30 cellular contexts compared by ENCODE assay signal in genomic region chr2:225468131-225468530, GRCh38.
DNase-seq lines count a peak whose midpoint lies in the region; ATAC-seq and TF ChIP-seq lines count a peak whose summit lies in the region.
"Had no signal": no experiment of that assay in that cellular context is flagged by ENCODE, and none has a peak within 500 bp of the region (broad histone marks: within the 10 kb centered on the region; RNA-seq: fewer than 3 reads in every experiment).

No MANE protein-coding gene starts in this region.

- no peak overlapping the region for H3K27ac Mint-ChIP-seq in endodermal cell
- H3K27ac Mint-ChIP-seq: activated CD4-positive, alpha-beta T cell treated with anti-CD3 and anti-CD28 coated beads, Interleukin-2, amount 10 ng/mL, durations not matched to agents 24 days and 14 days; activated naive CD4-positive, alpha-beta T cell treated with anti-CD3 and anti-CD28 coated beads for 36 hours; activated T-cell treated with anti-CD3 and anti-CD28 coated beads, Interleukin-2, amount 50 U/mL, for 24 hours; memory B cell had no signal

- H3K4me3 Mint-ChIP-seq in endodermal cell: no peak overlapping the region
- H3K4me3 Mint-ChIP-seq: activated CD4-positive, alpha-beta T cell treated with anti-CD3 and anti-CD28 coated beads, Interleukin-2, amount 10 ng/mL, durations not matched to agents 24 days and 14 days; activated naive CD4-positive, alpha-beta T cell treated with anti-CD3 and anti-CD28 coated beads for 36 hours; activated T-cell treated with anti-CD3 and anti-CD28 coated beads, Interleukin-2, amount 50 U/mL, for 24 hours; IgD-negative memory B cell; memory B cell; stimulated activated naive CD8-positive, alpha-beta T cell treated with anti-CD3 and anti-CD28 coated beads, Interleukin-15, amount 100 ng/mL, for 72 hours had no signal

- ATAC-seq in HG02852 (IDR thresholded peaks at IDR 0.05; ENCODE audit: unreplicated experiment): no peak
- ATAC-seq: heart left ventricle; left colon; stimulated activated naive CD8-positive, alpha-beta T cell treated with anti-CD3 and anti-CD28 coated beads, Interleukin-15, amount 100 ng/mL, for 72 hours had no signal

- H3K4me1 Mint-ChIP-seq in endodermal cell: peaks cover 17% of the 10 kb centered on the region

- no peak overlapping the region for H2AK5ac ChIP-seq in trophoblast cell (ENCODE audit: low read length)

- no peak overlapping the region for H2BK5ac ChIP-seq in trophoblast cell (ENCODE audit: low read depth, low read length, poor library complexity)

- H3K18ac ChIP-seq in trophoblast cell (ENCODE audit: low read length): no peak overlapping the region

- no peaks in the 10 kb centered on the region for H3K27me3 ChIP-seq in trophoblast cell (ENCODE audit: insufficient read depth, low read length)
- no peaks in the 10 kb centered on the region for H3K27me3 ChIP-seq in endodermal cell (ENCODE audit: control insufficient read depth, insufficient read depth, low read length, poor library complexity, severe bottlenecking)
- H3K27me3 ChIP-seq: BLaER1 treated with 17β-estradiol and CSF1 and Interleukin-3, amounts not matched to agents 10 nM and 100 nM; heart left ventricle had no signal

- H4K8ac ChIP-seq in trophoblast cell (ENCODE audit: low read depth, low read length): no peak overlapping the region

- H3K36me3 ChIP-seq in trophoblast cell (ENCODE audit: control insufficient read depth in 1 of 2, insufficient read depth in 2 of 2, low read length in 2 of 2) (no peaks in the 10 kb centered on the region), endodermal cell (ENCODE audit: control insufficient read depth, insufficient read depth, low read length) (no peaks in the 10 kb centered on the region)
- H3K36me3 ChIP-seq: BLaER1 treated with 17β-estradiol and CSF1 and Interleukin-3, amounts not matched to agents 10 nM and 100 nM; heart left ventricle had no signal

- no peak overlapping the region for H2BK12ac ChIP-seq in trophoblast cell (ENCODE audit: low read length)

- H3K14ac ChIP-seq in trophoblast cell (ENCODE audit: low read length): no peak overlapping the region

- no peak overlapping the region for H3K23ac ChIP-seq in trophoblast cell (ENCODE audit: low read length)

- H3K4me1 ChIP-seq in trophoblast cell (ENCODE audit: control insufficient read depth in 1 of 2, insufficient read depth in 2 of 2, low read length in 2 of 2): peaks cover 6 to 9% of the 10 kb centered on the region in 2 experiments
- H3K4me1 ChIP-seq in endodermal cell (ENCODE audit: control insufficient read depth, insufficient read depth, low read length): peaks cover 3% of the 10 kb centered on the region
- H3K4me1 ChIP-seq: heart left ventricle had no signal

- H3K36me3 Mint-ChIP-seq in endodermal cell (ENCODE audit: low read depth): no peaks in the 10 kb centered on the region
- H3K36me3 Mint-ChIP-seq: memory B cell had no signal

- DNase-seq in EH (ENCODE audit: low read depth): peak; percentile 27
- DNase-seq in RPMI7951 (ENCODE audit: low read depth): peak; percentile 17
- DNase-seq in fibroblast of the aortic adventitia (ENCODE audit: low read depth): peak; percentile 31
- peak; percentile 1 to 52 for DNase-seq in trophoblast cell
- DNase-seq in endodermal cell: no peak
- no peak for DNase-seq in stimulated activated CD8-positive, alpha-beta memory T cell treated with anti-CD3 and anti-CD28 coated beads, Interleukin-4, amount 100 ng/mL, for 48 hours
- DNase-seq: activated CD4-positive, alpha-beta T cell treated with anti-CD3 and anti-CD28 coated beads, Interleukin-2, amount 10 ng/mL, durations not matched to agents 24 days and 14 days; activated naive CD4-positive, alpha-beta T cell treated with anti-CD3 and anti-CD28 coated beads for 36 hours; activated T-cell treated with anti-CD3 and anti-CD28 coated beads, Interleukin-2, amount 50 U/mL, for 24 hours; amniotic stem cell; effector memory CD4-positive, alpha-beta T cell; foreskin fibroblast; GOT3; heart left ventricle; left colon; NCI-H1105; NCI-H187 treated with DMSO at 0.1 percent for 48 hours; NCI-H2171 treated with DMSO at 0.1 percent for 48 hours; NCI-H524; NK-92 treated with Interleukin-12 subunit alpha and Interleukin-12 subunit beta, amount 100 ng/mL, for 24 hours; nucleus accumbens; PC-9; Right ventricle myocardium superior; stimulated activated naive CD8-positive, alpha-beta T cell treated with anti-CD3 and anti-CD28 coated beads, Interleukin-15, amount 100 ng/mL, for 72 hours; T1000 had no signal

- no peak overlapping the region for H3K4me3 ChIP-seq in fibroblast of the aortic adventitia (ENCODE audit: low read depth, low read length)
- no peak overlapping the region for H3K4me3 ChIP-seq in trophoblast cell (ENCODE audit: low read depth, low read length)
- H3K4me3 ChIP-seq in endodermal cell (ENCODE audit: low read length): no peak overlapping the region
- H3K4me3 ChIP-seq: BLaER1 treated with 17β-estradiol and CSF1 and Interleukin-3, amounts not matched to agents 10 nM and 100 nM; coronary artery; heart left ventricle; PC-9 had no signal

- H4K12ac ChIP-seq in trophoblast cell (ENCODE audit: low read depth, low read length): no peak overlapping the region

- H3K9me3 ChIP-seq in trophoblast cell (ENCODE audit: insufficient read depth, low read depth, low read length) (no peaks in the 10 kb centered on the region), endodermal cell (ENCODE audit: control insufficient read depth, low read length) (no peaks in the 10 kb centered on the region)
- H3K9me3 ChIP-seq: BLaER1 treated with 17β-estradiol and CSF1 and Interleukin-3, amounts not matched to agents 10 nM and 100 nM; heart left ventricle had no signal

- no peak overlapping the region for H3K9ac ChIP-seq in trophoblast cell (ENCODE audit: low read length)
- H3K9ac ChIP-seq in endodermal cell (ENCODE audit: extremely low read depth, low read length, poor library complexity, severe bottlenecking): no peak overlapping the region
- H3K9ac ChIP-seq: BLaER1 treated with 17β-estradiol and CSF1 and Interleukin-3, amounts not matched to agents 10 nM and 100 nM had no signal

- H4K91ac ChIP-seq in trophoblast cell (ENCODE audit: low read depth, low read length): no peak overlapping the region

- H3K79me2 ChIP-seq in trophoblast cell (ENCODE audit: control insufficient read depth, insufficient read depth, low read length, poor library complexity): peaks cover 1% of the 10 kb centered on the region

- no CpG with 5 or more reads among the region's 2 CpGs for WGBS in trophoblast cell (ENCODE audit: extremely low coverage, insufficient coverage, insufficient read length)
- 92 to 93% methylated on average over 2 of the region's 2 CpGs for WGBS in endodermal cell (ENCODE audit: insufficient coverage in 1 of 2, insufficient read length in 1 of 2), 2 experiments

- H2AFZ ChIP-seq in trophoblast cell (ENCODE audit: insufficient read depth, low read length, poor library complexity): no peak overlapping the region
- H2AFZ ChIP-seq: PC-9 had no signal

- H3K27me3 Mint-ChIP-seq in endodermal cell (ENCODE audit: insufficient read depth): peaks cover 29% of the 10 kb centered on the region
- H3K27me3 Mint-ChIP-seq: activated CD4-positive, alpha-beta T cell treated with anti-CD3 and anti-CD28 coated beads, Interleukin-2, amount 10 ng/mL, durations not matched to agents 24 days and 14 days; activated T-cell treated with anti-CD3 and anti-CD28 coated beads, Interleukin-2, amount 50 U/mL, for 24 hours; IgD-negative memory B cell; memory B cell; stimulated activated naive CD8-positive, alpha-beta T cell treated with anti-CD3 and anti-CD28 coated beads, Interleukin-15, amount 100 ng/mL, for 72 hours had no signal

- peaks cover 8% of the 10 kb centered on the region for H3K79me1 ChIP-seq in trophoblast cell (ENCODE audit: low read length)

- no peak overlapping the region for H2BK120ac ChIP-seq in trophoblast cell (ENCODE audit: insufficient read depth, low read length, poor library complexity)

- no peak overlapping the region for H3K4ac ChIP-seq in trophoblast cell (ENCODE audit: low read depth, low read length)

- no peak for TF ChIP-seq CTCF in fibroblast of the aortic adventitia (IDR thresholded peaks at IDR 0.05; ENCODE audit: insufficient read depth, low read length)
- TF ChIP-seq CTCF in endodermal cell (conservative IDR thresholded peaks at IDR 0.05): no peak

- H3K27ac ChIP-seq in trophoblast cell (ENCODE audit: low read depth, low read length) (peak overlapping the region; percentile 65), endodermal cell (ENCODE audit: low read depth, low read length) (no peak overlapping the region)
- H3K27ac ChIP-seq: BLaER1 treated with 17β-estradiol and CSF1 and Interleukin-3, amounts not matched to agents 10 nM and 100 nM; coronary artery; heart left ventricle; PC-9 had no signal

- no peak overlapping the region for H3K4me2 ChIP-seq in trophoblast cell (ENCODE audit: low read length)
- H3K4me2 ChIP-seq: BLaER1 treated with 17β-estradiol and CSF1 and Interleukin-3, amounts not matched to agents 10 nM and 100 nM; PC-9 had no signal

- H3K9me3 Mint-ChIP-seq in endodermal cell: no peaks in the 10 kb centered on the region
- H3K9me3 Mint-ChIP-seq: activated CD4-positive, alpha-beta T cell treated with anti-CD3 and anti-CD28 coated beads, Interleukin-2, amount 10 ng/mL, durations not matched to agents 24 days and 14 days; activated naive CD4-positive, alpha-beta T cell treated with anti-CD3 and anti-CD28 coated beads for 36 hours; activated T-cell treated with anti-CD3 and anti-CD28 coated beads, Interleukin-2, amount 50 U/mL, for 24 hours had no signal

Comparison
In these comparisons a context has a peak if more than half of its experiments do, and no peak if none do; other contexts are left out.
1. DNase-seq: peak in EH (single experiment), RPMI7951 (single experiment), fibroblast of the aortic adventitia (single experiment) and trophoblast cell (2 of 2); none in endodermal cell (single experiment) and stimulated activated CD8-positive, alpha-beta memory T cell treated with anti-CD3 and anti-CD28 coated beads, Interleukin-4, amount 100 ng/mL, for 48 hours (single experiment).